In the genomic region with DNA sequence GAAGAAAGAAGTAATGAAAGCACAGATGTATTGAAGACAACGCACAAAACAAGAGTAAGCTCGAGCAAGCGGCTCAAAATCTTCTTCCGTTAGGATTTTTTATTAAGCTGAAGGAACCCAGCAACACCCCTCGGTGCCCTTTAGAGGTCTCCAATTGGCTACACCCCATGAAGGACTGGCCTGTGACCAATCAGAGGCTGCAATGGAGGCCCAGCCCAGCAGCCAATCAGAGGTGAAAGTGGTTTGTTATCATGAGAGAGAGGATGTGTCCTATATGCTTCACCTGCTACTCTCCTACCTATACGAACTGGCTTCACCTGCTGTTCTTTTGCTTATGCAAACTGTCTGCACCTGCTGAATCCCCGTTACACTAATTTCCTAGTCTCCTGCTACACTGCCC, we compare ENCODE assay signal across 1 cellular context.
TF ChIP-seq lines count a peak whose summit lies in the region.

No MANE protein-coding gene starts in this region.

TF ChIP-seq in GM23338, 12 proteins besides CTCF, POLR2A, EP300 and RAD21 (continued from another document):
- TF ChIP-seq, protein P1, sequence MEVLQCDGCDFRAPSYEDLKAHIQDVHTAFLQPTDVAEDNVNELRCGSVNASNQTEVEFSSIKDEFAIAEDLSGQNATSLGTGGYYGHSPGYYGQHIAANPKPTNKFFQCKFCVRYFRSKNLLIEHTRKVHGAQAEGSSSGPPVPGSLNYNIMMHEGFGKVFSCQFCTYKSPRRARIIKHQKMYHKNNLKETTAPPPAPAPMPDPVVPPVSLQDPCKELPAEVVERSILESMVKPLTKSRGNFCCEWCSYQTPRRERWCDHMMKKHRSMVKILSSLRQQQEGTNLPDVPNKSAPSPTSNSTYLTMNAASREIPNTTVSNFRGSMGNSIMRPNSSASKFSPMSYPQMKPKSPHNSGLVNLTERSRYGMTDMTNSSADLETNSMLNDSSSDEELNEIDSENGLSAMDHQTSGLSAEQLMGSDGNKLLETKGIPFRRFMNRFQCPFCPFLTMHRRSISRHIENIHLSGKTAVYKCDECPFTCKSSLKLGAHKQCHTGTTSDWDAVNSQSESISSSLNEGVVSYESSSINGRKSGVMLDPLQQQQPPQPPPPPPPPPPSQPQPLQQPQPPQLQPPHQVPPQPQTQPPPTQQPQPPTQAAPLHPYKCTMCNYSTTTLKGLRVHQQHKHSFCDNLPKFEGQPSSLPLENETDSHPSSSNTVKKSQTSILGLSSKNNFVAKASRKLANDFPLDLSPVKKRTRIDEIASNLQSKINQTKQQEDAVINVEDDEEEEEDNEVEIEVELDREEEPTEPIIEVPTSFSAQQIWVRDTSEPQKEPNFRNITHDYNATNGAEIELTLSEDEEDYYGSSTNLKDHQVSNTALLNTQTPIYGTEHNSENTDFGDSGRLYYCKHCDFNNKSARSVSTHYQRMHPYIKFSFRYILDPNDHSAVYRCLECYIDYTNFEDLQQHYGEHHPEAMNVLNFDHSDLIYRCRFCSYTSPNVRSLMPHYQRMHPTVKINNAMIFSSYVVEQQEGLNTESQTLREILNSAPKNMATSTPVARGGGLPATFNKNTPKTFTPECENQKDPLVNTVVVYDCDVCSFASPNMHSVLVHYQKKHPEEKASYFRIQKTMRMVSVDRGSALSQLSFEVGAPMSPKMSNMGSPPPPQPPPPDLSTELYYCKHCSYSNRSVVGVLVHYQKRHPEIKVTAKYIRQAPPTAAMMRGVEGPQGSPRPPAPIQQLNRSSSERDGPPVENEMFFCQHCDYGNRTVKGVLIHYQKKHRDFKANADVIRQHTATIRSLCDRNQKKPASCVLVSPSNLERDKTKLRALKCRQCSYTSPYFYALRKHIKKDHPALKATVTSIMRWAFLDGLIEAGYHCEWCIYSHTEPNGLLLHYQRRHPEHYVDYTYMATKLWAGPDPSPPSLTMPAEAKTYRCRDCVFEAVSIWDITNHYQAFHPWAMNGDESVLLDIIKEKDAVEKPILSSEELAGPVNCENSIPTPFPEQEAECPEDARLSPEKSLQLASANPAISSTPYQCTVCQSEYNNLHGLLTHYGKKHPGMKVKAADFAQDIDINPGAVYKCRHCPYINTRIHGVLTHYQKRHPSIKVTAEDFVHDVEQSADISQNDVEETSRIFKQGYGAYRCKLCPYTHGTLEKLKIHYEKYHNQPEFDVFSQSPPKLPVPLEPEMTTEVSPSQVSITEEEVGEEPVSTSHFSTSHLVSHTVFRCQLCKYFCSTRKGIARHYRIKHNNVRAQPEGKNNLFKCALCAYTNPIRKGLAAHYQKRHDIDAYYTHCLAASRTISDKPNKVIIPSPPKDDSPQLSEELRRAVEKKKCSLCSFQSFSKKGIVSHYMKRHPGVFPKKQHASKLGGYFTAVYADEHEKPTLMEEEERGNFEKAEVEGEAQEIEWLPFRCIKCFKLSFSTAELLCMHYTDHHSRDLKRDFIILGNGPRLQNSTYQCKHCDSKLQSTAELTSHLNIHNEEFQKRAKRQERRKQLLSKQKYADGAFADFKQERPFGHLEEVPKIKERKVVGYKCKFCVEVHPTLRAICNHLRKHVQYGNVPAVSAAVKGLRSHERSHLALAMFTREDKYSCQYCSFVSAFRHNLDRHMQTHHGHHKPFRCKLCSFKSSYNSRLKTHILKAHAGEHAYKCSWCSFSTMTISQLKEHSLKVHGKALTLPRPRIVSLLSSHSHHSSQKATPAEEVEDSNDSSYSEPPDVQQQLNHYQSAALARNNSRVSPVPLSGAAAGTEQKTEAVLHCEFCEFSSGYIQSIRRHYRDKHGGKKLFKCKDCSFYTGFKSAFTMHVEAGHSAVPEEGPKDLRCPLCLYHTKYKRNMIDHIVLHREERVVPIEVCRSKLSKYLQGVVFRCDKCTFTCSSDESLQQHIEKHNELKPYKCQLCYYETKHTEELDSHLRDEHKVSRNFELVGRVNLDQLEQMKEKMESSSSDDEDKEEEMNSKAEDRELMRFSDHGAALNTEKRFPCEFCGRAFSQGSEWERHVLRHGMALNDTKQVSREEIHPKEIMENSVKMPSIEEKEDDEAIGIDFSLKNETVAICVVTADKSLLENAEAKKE (CRISPR knock-in tag; IDR thresholded peaks at IDR 0.05): no peak
- no peak for TF ChIP-seq POLR2AphosphoS5 (IDR thresholded peaks at IDR 0.05; ENCODE audit: low read depth)
